16 cellular contexts compared by ENCODE assay signal in the genomic region with DNA sequence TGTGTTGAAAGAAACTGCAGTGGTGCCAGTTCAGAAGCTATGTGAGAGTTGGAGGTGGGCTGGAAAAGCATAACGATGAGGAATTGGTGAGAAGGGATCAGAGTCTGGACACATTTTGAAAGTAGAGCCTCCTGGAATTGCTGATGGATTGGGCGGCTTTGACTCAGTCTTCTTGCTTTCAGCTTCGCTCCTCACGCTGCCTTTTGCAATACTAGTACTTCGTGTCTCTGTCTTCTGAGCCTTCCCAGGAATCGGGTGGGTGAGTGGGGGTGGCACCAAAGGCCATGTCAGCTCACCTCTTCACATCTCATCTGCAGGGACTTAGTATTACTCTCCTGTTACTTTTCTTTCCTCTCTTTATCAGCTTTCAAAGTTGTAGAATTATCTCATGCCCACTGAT.
DNase-seq lines count a peak whose midpoint lies in the region; ATAC-seq and TF ChIP-seq lines count a peak whose summit lies in the region.
"Had no signal": no experiment of that assay in that cellular context is flagged by ENCODE, and none has a peak within 500 bp of the region (broad histone marks: within the 10 kb centered on the region; RNA-seq: fewer than 3 reads in every experiment).

No MANE protein-coding gene starts in this region.

- H3K4me2 ChIP-seq in neural progenitor cell: no peak overlapping the region

- H3F3A ChIP-seq in neural progenitor cell (ENCODE audit: low read depth): no peaks in the 10 kb centered on the region

- H3K27ac Mint-ChIP-seq in neural progenitor cell: peak overlapping the region; percentile 51
- H3K27ac Mint-ChIP-seq: H9 had no signal

- H2AFZ ChIP-seq in neural progenitor cell (replicated peaks): no peak overlapping the region
- H2AFZ ChIP-seq: GM23248 had no signal

- no peak overlapping the region for H3K4me3 Mint-ChIP-seq in neural progenitor cell
- H3K4me3 Mint-ChIP-seq: CD4-positive, alpha-beta memory T cell; H9 had no signal

- H3K27me3 Mint-ChIP-seq in neural progenitor cell (ENCODE audit: insufficient read depth, low read depth): peaks cover 2% of the 10 kb centered on the region
- H3K27me3 Mint-ChIP-seq: CD4-positive, alpha-beta memory T cell had no signal

- H3K27me3 ChIP-seq in neural progenitor cell: no peaks in the 10 kb centered on the region

- H3K36me3 ChIP-seq in neural progenitor cell: no peaks in the 10 kb centered on the region

- peaks cover 16% of the 10 kb centered on the region for H3K36me3 Mint-ChIP-seq in neural progenitor cell

- TF ChIP-seq CTCF in neural progenitor cell (IDR thresholded peaks at IDR 0.05) (no peak), retinal pigment epithelial cell (conservative IDR thresholded peaks at IDR 0.05; ENCODE audit: low read depth, low read length) (no peak)

- no peaks in the 10 kb centered on the region for H3K79me2 ChIP-seq in neural progenitor cell (ENCODE audit: low read depth)

- ATAC-seq in GM19324 (IDR thresholded peaks at IDR 0.05; ENCODE audit: low FRiP score, unreplicated experiment) (no peak), Right ventricle myocardium superior (ENCODE audit: poor library complexity) (no peak)
- ATAC-seq: HCT116 had no signal

- H3K9me3 ChIP-seq in neural progenitor cell (ENCODE audit: low read depth): no peaks in the 10 kb centered on the region

- H3K4me1 Mint-ChIP-seq in neural progenitor cell: peaks cover 26% of the 10 kb centered on the region
- H3K4me1 Mint-ChIP-seq: CD4-positive, alpha-beta memory T cell had no signal

- intact Hi-C loops in head of caudate nucleus (cut with DNase I) (no loop called here), Right ventricle myocardium superior (cut with DNase I) (no loop called here), cardiac septum (cut with DNase I) (no loop called here)

- peaks cover 2% of the 10 kb centered on the region for H3K9me3 Mint-ChIP-seq in neural progenitor cell

- H4K20me1 ChIP-seq in neural progenitor cell (ENCODE audit: low read depth): no peaks in the 10 kb centered on the region

- DNase-seq in head of caudate nucleus (peak in 39 of 42 donors; percentile 18 to 87 (median 61)), neural progenitor cell (ENCODE audit: low spot score) (no peak), retinal pigment epithelial cell (ENCODE audit: low read depth) (no peak), Right ventricle myocardium superior (no peak), cardiac septum (ENCODE audit: low spot score) (no peak)
- DNase-seq: C1 segment of cervical spinal cord; Calu3; CD4-positive, alpha-beta memory T cell; COR-L47; DMS53; DMS79 treated with DMSO at 0.1 percent for 48 hours; GF-D8; GM23248; H9 had no signal

- peaks cover 6% of the 10 kb centered on the region for H3K4me1 ChIP-seq in neural progenitor cell

- no peak overlapping the region for H3K27ac ChIP-seq in neural progenitor cell
- H3K27ac ChIP-seq: GM23248 had no signal

- no peak overlapping the region for H3K4me3 ChIP-seq in neural progenitor cell
- H3K4me3 ChIP-seq in retinal pigment epithelial cell (ENCODE audit: low read length): peak overlapping the region; percentile 27
- H3K4me3 ChIP-seq: GM23248 had no signal

- no peak overlapping the region for H3K9ac ChIP-seq in neural progenitor cell
- H3K9ac ChIP-seq: GM23248 had no signal

Comparison
In these comparisons a context has a peak if more than half of its experiments do, and no peak if none do; other contexts are left out.
1. DNase-seq: peak in head of caudate nucleus (39 of 42); none in neural progenitor cell (single experiment), retinal pigment epithelial cell (single experiment), Right ventricle myocardium superior (single experiment) and cardiac septum (single experiment).